Comparison of ENCODE assay signal across 8 cellular contexts in genomic region chr4:156771171-156771837, GRCh38.
DNase-seq lines count a peak whose midpoint lies in the region; ATAC-seq and TF ChIP-seq lines count a peak whose summit lies in the region.

No MANE protein-coding gene starts in this region.

- no peaks in the 10 kb centered on the region for H3K79me2 ChIP-seq in mesendoderm (ENCODE audit: control insufficient read depth, insufficient read depth, low read length)

- H3K56ac ChIP-seq in mesendoderm (ENCODE audit: low read length) = no peak overlapping the region

- no peak overlapping the region for H2BK5ac ChIP-seq in mesendoderm (ENCODE audit: low read length)

- no peak overlapping the region for H3K4ac ChIP-seq in mesendoderm (ENCODE audit: low read depth, low read length)

- peak; percentile 78 for DNase-seq in DMS79 treated with DMSO at 0.1 percent for 48 hours (lab: John Stamatoyannopoulos, UW)
- peak; percentile 30 for DNase-seq in NCI-H2227 (lab: John Stamatoyannopoulos, UW; ENCODE audit: unreplicated experiment)
- no peak for DNase-seq in chondrocyte (ENCODE audit: low spot score)
- DNase-seq in mesendoderm = peak; percentile 28
- DNase-seq in NAMALWA (ENCODE audit: low spot score) = no peak

- peaks cover 86% of the 10 kb centered on the region for H3K4me1 Mint-ChIP-seq in chondrocyte (ENCODE audit: low read depth)

- H2AK5ac ChIP-seq in mesendoderm (ENCODE audit: low read length) = no peak overlapping the region

- no peak for ATAC-seq in GM19023 (IDR thresholded peaks at IDR 0.05; ENCODE audit: unreplicated experiment)
- ATAC-seq in HG02642 (IDR thresholded peaks at IDR 0.05; ENCODE audit: poor library complexity, unreplicated experiment) = no peak
- no peak for ATAC-seq in GM21619 (IDR thresholded peaks at IDR 0.05; ENCODE audit: unreplicated experiment)

- TF ChIP-seq CTCF in chondrocyte (IDR thresholded peaks at IDR 0.05) = no peak

- no peak overlapping the region for H3K4me3 ChIP-seq in mesendoderm (ENCODE audit: low read length)

- no peak overlapping the region for H4K5ac ChIP-seq in mesendoderm (ENCODE audit: low read length)

- H3K27ac Mint-ChIP-seq in chondrocyte (ENCODE audit: unreplicated experiment) = peak overlapping the region; percentile 87

- H3K4me3 Mint-ChIP-seq in chondrocyte (ENCODE audit: unreplicated experiment) = peak overlapping the region; percentile 26

- peaks cover 8% of the 10 kb centered on the region for H3K36me3 Mint-ChIP-seq in chondrocyte (ENCODE audit: low read depth)

- no peak overlapping the region for H2BK15ac ChIP-seq in mesendoderm (replicated peaks; ENCODE audit: low read depth)

- H3K4me1 ChIP-seq in mesendoderm (ENCODE audit: control insufficient read depth, low read depth, low read length) = no peaks in the 10 kb centered on the region

- H3K27me3 Mint-ChIP-seq in chondrocyte (ENCODE audit: low read depth) = no peaks in the 10 kb centered on the region

- H3K4me2 ChIP-seq in mesendoderm (ENCODE audit: low read length) = no peak overlapping the region

- H4K8ac ChIP-seq in mesendoderm (ENCODE audit: low read depth, low read length) = no peak overlapping the region

- H3K18ac ChIP-seq in mesendoderm (ENCODE audit: low read length) = peak overlapping the region; percentile 83

- no peaks in the 10 kb centered on the region for H3K79me1 ChIP-seq in mesendoderm (ENCODE audit: low read length)

- no peak overlapping the region for H3K27ac ChIP-seq in mesendoderm (ENCODE audit: low read depth, low read length)

- no CpG with 5 or more reads among the region's 6 CpGs for WGBS in mesendoderm (ENCODE audit: extremely low coverage, insufficient coverage, low lambda C conversion rate)

- no peaks in the 10 kb centered on the region for H3K27me3 ChIP-seq in mesendoderm (ENCODE audit: insufficient read depth, low read length, poor library complexity)

- no peak overlapping the region for H3K23ac ChIP-seq in mesendoderm (ENCODE audit: low read length)

- peak overlapping the region; percentile 0 for H2BK120ac ChIP-seq in mesendoderm (ENCODE audit: low read depth, low read length)

- no peaks in the 10 kb centered on the region for H3K9me3 Mint-ChIP-seq in chondrocyte (ENCODE audit: low read depth)

- H3K9ac ChIP-seq in mesendoderm (ENCODE audit: low read length) = no peak overlapping the region

- no peaks in the 10 kb centered on the region for H3K36me3 ChIP-seq in mesendoderm (ENCODE audit: control insufficient read depth, insufficient read depth, low read length)

Comparison
In these comparisons a context has a peak if more than half of its experiments do, and no peak if none do; other contexts are left out.
1. DNase-seq: peak in DMS79 treated with DMSO at 0.1 percent for 48 hours (single experiment), NCI-H2227 (single experiment) and mesendoderm (single experiment); none in chondrocyte (single experiment) and NAMALWA (single experiment).